16 cellular contexts compared by ENCODE assay signal in the genomic region with DNA sequence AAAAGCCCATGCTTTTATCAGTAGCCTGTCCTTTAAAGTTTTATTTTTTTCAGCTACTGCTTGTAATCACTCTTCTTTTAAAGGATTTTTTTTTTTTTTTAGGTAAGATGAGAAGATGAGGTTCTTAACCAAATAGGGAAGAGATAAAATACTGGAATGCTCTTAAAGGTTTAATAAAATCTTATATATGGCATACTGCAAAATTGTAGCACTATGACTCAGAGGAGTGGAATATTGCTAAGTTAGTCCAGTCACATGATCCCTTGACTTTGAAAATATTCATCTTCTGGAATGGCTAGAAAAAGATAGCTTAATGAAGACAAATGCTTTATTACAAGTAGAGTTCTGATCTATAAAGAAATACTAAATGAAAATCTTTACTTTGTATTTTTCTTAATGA.
DNase-seq lines count a peak whose midpoint lies in the region; ATAC-seq and TF ChIP-seq lines count a peak whose summit lies in the region.
"Had no signal": no experiment of that assay in that cellular context is flagged by ENCODE, and none has a peak within 500 bp of the region (broad histone marks: within the 10 kb centered on the region; RNA-seq: fewer than 3 reads in every experiment).

No MANE protein-coding gene starts in this region.

- H3K36me3 ChIP-seq in mammary epithelial cell (ENCODE audit: insufficient read depth, low read length) (peaks cover 2% of the 10 kb centered on the region), hepatocyte (replicated peaks; ENCODE audit: insufficient read depth, low read depth) (no peaks in the 10 kb centered on the region), mucosa of descending colon (ENCODE audit: low read depth) (no peaks in the 10 kb centered on the region)
- H3K36me3 ChIP-seq: esophagus muscularis mucosa had no signal

- H3K4me1 ChIP-seq in mammary epithelial cell (ENCODE audit: insufficient read depth, low read length) (peaks cover 26% of the 10 kb centered on the region), hepatocyte (ENCODE audit: insufficient read depth) (no peaks in the 10 kb centered on the region), mucosa of descending colon (ENCODE audit: low read depth) (no peaks in the 10 kb centered on the region)

- no peaks in the 10 kb centered on the region for H3K9me2 ChIP-seq in hepatocyte (replicated peaks; ENCODE audit: insufficient read depth)

- in situ Hi-C loops in ACHN (cut with HindIII; ENCODE audit: low pct_ligation_motif_present, low pct_unique_long_range_greater_than_20kb, low sequenced_read_pairs) (no loop called here), mammary epithelial cell (cut with MboI; ENCODE audit: low sequenced_read_pairs in 2 of 2) (no loop called here)

- dilution Hi-C loops in mammary epithelial cell (cut with HindIII; ENCODE audit: low sequenced_read_pairs), result no loop called here

- BruUV-seq in mammary epithelial cell (replicated peaks; lab: Mats Ljungman, UMichigan), result no TSS peak

- TF ChIP-seq CTCF in mammary epithelial cell (conservative IDR thresholded peaks at IDR 0.05 in 1 of 2, IDR thresholded peaks at IDR 0.05 in 1 of 2; ENCODE audit: extremely low read depth in 1 of 2, insufficient read depth in 1 of 2, low read depth in 1 of 2, low read length in 2 of 2) (no peak), hepatocyte (IDR thresholded peaks at IDR 0.05; ENCODE audit: poor library complexity) (no peak), mucosa of descending colon (IDR thresholded peaks at IDR 0.05) (no peak)

- H3K4me3 ChIP-seq in mammary epithelial cell (replicated peaks in 1 of 3; ENCODE audit: insufficient read depth in 1 of 3, low read depth in 2 of 3, low read length in 3 of 3) (peak overlapping the region in 1 of 3 experiments; percentile 33), hepatocyte (no peak overlapping the region), mucosa of descending colon (no peak overlapping the region)
- H3K4me3 ChIP-seq: esophagus muscularis mucosa had no signal

- H3K4me2 ChIP-seq in mammary epithelial cell (ENCODE audit: insufficient read depth, low read depth, low read length) (peak overlapping the region; percentile 41), hepatocyte (no peak overlapping the region)

- DNase-seq in ACHN (peak; percentile 66), LHCN-M2 (ENCODE audit: low read depth) (peak; percentile 75), mammary epithelial cell (peak; percentile 21), hepatocyte (ENCODE audit: low spot score) (peak; percentile 8), D341Med (ENCODE audit: low spot score) (no peak), mucosa of descending colon (no peak), SIG-M5 (lab: John Stamatoyannopoulos, UW) (no peak)
- DNase-seq: activated CD4-positive, alpha-beta memory T cell treated with anti-CD3 and anti-CD28 coated beads, Interleukin-2, amount 10 ng/mL, durations not matched to agents 7 days and 5 days; activated effector memory CD4-positive, alpha-beta T cell treated with Interleukin-2 at 50 U/mL for 16 hours; central memory CD4-positive, alpha-beta T cell; immature natural killer cell; NCI-H1092 treated with DMSO at 0.1 percent for 48 hours; NCI-H446 treated with DMSO at 0.1 percent for 48 hours; stimulated activated CD4-positive, alpha-beta T cell treated with anti-CD3 and anti-CD28 coated beads, Interleukin-2, amount 100 ng/mL, for 24 hours had no signal

- intact Hi-C loops in mammary epithelial cell (cut with micrococcal nuclease) (no loop called here), mucosa of descending colon (cut with DNase I, micrococcal nuclease) (no loop called here)

- H3K79me2 ChIP-seq in mammary epithelial cell (ENCODE audit: insufficient read depth, low read length) (peaks cover 35% of the 10 kb centered on the region), hepatocyte (no peaks in the 10 kb centered on the region)

- H3K27me3 ChIP-seq in mammary epithelial cell (ENCODE audit: insufficient read depth, low read length) (no peaks in the 10 kb centered on the region), hepatocyte (no peaks in the 10 kb centered on the region)
- H3K27me3 ChIP-seq: esophagus muscularis mucosa had no signal

- H3K9me3 ChIP-seq in mammary epithelial cell (replicated peaks; ENCODE audit: insufficient read depth, low read length) (no peaks in the 10 kb centered on the region), hepatocyte (ENCODE audit: low read depth) (no peaks in the 10 kb centered on the region), mucosa of descending colon (no peaks in the 10 kb centered on the region)
- H3K9me3 ChIP-seq: esophagus muscularis mucosa had no signal

- no peak overlapping the region for H3K9ac ChIP-seq in mammary epithelial cell (ENCODE audit: insufficient read depth, low read length)

- CTCF ChIA-PET in mammary epithelial cell (lab: Charles Lee; ENCODE audit: low non-redundant PET), result no interaction called here

- H2AFZ ChIP-seq in mammary epithelial cell (ENCODE audit: low read depth, low read length) (no peak overlapping the region), hepatocyte (no peak overlapping the region)

- H4K20me1 ChIP-seq in mammary epithelial cell (ENCODE audit: insufficient read depth, low read length) (no peaks in the 10 kb centered on the region), hepatocyte (ENCODE audit: insufficient read depth, poor library complexity, severe bottlenecking) (no peaks in the 10 kb centered on the region)

- no peak for ATAC-seq in HG02798 (IDR thresholded peaks at IDR 0.05; ENCODE audit: poor library complexity, unreplicated experiment)
- ATAC-seq in mucosa of descending colon, result no peak

- H3K27ac ChIP-seq in mammary epithelial cell (ENCODE audit: insufficient read depth, low read depth, low read length) (no peak overlapping the region), hepatocyte (no peak overlapping the region)
- H3K27ac ChIP-seq: esophagus muscularis mucosa had no signal

Comparison
In these comparisons a context has a peak if more than half of its experiments do, and no peak if none do; other contexts are left out.
1. DNase-seq: peak in ACHN (single experiment), LHCN-M2 (single experiment), mammary epithelial cell (single experiment) and hepatocyte (single experiment); none in D341Med (single experiment), mucosa of descending colon (0 of 3) and SIG-M5 (single experiment).